In genomic region chr9:136537411-136537810, GRCh38 we compare ENCODE assay signal across 2 cellular contexts.
TF ChIP-seq lines count a peak whose summit lies in the region.

No MANE protein-coding gene starts in this region.

TF ChIP-seq in HepG2, 621 proteins besides CTCF, POLR2A, EP300 and RAD21:
- TF ChIP-seq ZNF121 (CRISPR knock-in tag; IDR thresholded peaks at IDR 0.05) (peak; percentile 37; the same call in 1 of the 2 replicates), PREB (CRISPR knock-in tag; IDR thresholded peaks at IDR 0.05) (no peak), ASH2L (IDR thresholded peaks at IDR 0.05; ENCODE audit: insufficient read length, low read depth, low read length) (no peak), RFXAP (CRISPR knock-in tag; IDR thresholded peaks at IDR 0.05; ENCODE audit: borderline replicate concordance) (no peak)

TF ChIP-seq in WTC11, 78 proteins besides CTCF, POLR2A, EP300 and RAD21:
- TF ChIP-seq ZNF121 (CRISPR knock-in tag; IDR thresholded peaks at IDR 0.05) (peak; percentile 59; the same call in 1 of the 2 replicates), EMX1 (CRISPR knock-in tag; IDR thresholded peaks at IDR 0.05) (no peak)
